In genomic region chr7:131188367-131189339, GRCh38 we compare ENCODE assay signal across 8 cellular contexts.
A peak's percentile ranks its signal among the peaks of the same experiment; 100 is the strongest.
DNase-seq lines count a peak whose midpoint lies in the region; ATAC-seq lines count a peak whose summit lies in the region.

No MANE protein-coding gene starts in this region.

- no peak overlapping the region for H3K27ac ChIP-seq in SK-N-MC

- no peaks in the 10 kb centered on the region for H3K9me3 Mint-ChIP-seq in activated naive CD4-positive, alpha-beta T cell treated with anti-CD3 and anti-CD28 coated beads, Interleukin-2, amount 50 U/mL, for 72 hours
- no peaks in the 10 kb centered on the region for H3K9me3 Mint-ChIP-seq in memory B cell

- no peaks in the 10 kb centered on the region for H3K27me3 Mint-ChIP-seq in memory B cell

- H3K4me3 ChIP-seq in SK-N-MC = no peak overlapping the region

- peaks cover 5 to 6% of the 10 kb centered on the region in 2 donors for H3K36me3 Mint-ChIP-seq in activated naive CD4-positive, alpha-beta T cell treated with anti-CD3 and anti-CD28 coated beads, Interleukin-2, amount 50 U/mL, for 72 hours
- no peaks in the 10 kb centered on the region for H3K36me3 Mint-ChIP-seq in memory B cell

- peak overlapping the region; percentile 96 to 97 for H3K27ac Mint-ChIP-seq in activated naive CD4-positive, alpha-beta T cell treated with anti-CD3 and anti-CD28 coated beads, Interleukin-2, amount 50 U/mL, for 72 hours
- H3K27ac Mint-ChIP-seq in memory B cell = no peak overlapping the region

- no peaks in the 10 kb centered on the region for H3K9me3 ChIP-seq in SK-N-MC (ENCODE audit: low read depth, low read length)

- peaks cover 13% of the 10 kb centered on the region for H3K4me1 Mint-ChIP-seq in memory B cell

- H3K36me3 ChIP-seq in SK-N-MC (ENCODE audit: insufficient read depth, low read length) = no peaks in the 10 kb centered on the region

- H3K4me3 Mint-ChIP-seq in memory B cell = no peak overlapping the region

- no peak overlapping the region for H3K9ac ChIP-seq in SK-N-MC (ENCODE audit: insufficient read length)

- ATAC-seq in HG03045 (IDR thresholded peaks at IDR 0.05; ENCODE audit: unreplicated experiment) (peak; percentile 74), memory B cell (ENCODE audit: low read depth) (peak; percentile 70)
- ATAC-seq in activated naive CD4-positive, alpha-beta T cell treated with anti-CD3 and anti-CD28 coated beads, Interleukin-2, amount 50 U/mL, for 72 hours = peak; percentile 86 to 89
- ATAC-seq in stimulated activated naive CD8-positive, alpha-beta T cell treated with anti-CD3 and anti-CD28 coated beads, Interleukin-15, Interleukin-2, amounts not matched to agents 100 U/mL and 50 U/mL, for 24 hours = peak; percentile 82

- peak; percentile 41 for DNase-seq in activated gamma-delta T cell treated with Interleukin-2 at 50 U/mL for 16 hours
- DNase-seq in activated gamma-delta T cell (lab: John Stamatoyannopoulos, UW) = no peak
- peak; percentile 53 for DNase-seq in SK-N-MC (ENCODE audit: low read depth, low spot score)
- DNase-seq in activated naive CD4-positive, alpha-beta T cell treated with anti-CD3 and anti-CD28 coated beads, Interleukin-2, amount 50 U/mL, for 72 hours (ENCODE audit: low spot score in 2 of 2) = peak; percentile 44 to 72
- DNase-seq in memory B cell (ENCODE audit: low spot score in 2 of 2) = no peak
- DNase-seq in stimulated activated naive CD8-positive, alpha-beta T cell treated with anti-CD3 and anti-CD28 coated beads, Interleukin-15, Interleukin-2, amounts not matched to agents 100 U/mL and 50 U/mL, for 24 hours = peak; percentile 53
- no peak for DNase-seq in NCI-H1436 treated with DMSO at 0.1 percent for 48 hours (lab: John Stamatoyannopoulos, UW)

Comparison
In these comparisons a context has a peak if more than half of its experiments do, and no peak if none do; other contexts are left out.
1. DNase-seq: peak in activated gamma-delta T cell treated with Interleukin-2 at 50 U/mL for 16 hours (single experiment), SK-N-MC (single experiment), activated naive CD4-positive, alpha-beta T cell treated with anti-CD3 and anti-CD28 coated beads, Interleukin-2, amount 50 U/mL, for 72 hours (2 of 2) and stimulated activated naive CD8-positive, alpha-beta T cell treated with anti-CD3 and anti-CD28 coated beads, Interleukin-15, Interleukin-2, amounts not matched to agents 100 U/mL and 50 U/mL, for 24 hours (single experiment); none in activated gamma-delta T cell (single experiment), memory B cell (0 of 2) and NCI-H1436 treated with DMSO at 0.1 percent for 48 hours (single experiment).
2. Peak in every context shown above with its lines, with median percentiles within 50 percentile points of each other: ATAC-seq.